9 cellular contexts compared by ENCODE assay signal in the genomic region with DNA sequence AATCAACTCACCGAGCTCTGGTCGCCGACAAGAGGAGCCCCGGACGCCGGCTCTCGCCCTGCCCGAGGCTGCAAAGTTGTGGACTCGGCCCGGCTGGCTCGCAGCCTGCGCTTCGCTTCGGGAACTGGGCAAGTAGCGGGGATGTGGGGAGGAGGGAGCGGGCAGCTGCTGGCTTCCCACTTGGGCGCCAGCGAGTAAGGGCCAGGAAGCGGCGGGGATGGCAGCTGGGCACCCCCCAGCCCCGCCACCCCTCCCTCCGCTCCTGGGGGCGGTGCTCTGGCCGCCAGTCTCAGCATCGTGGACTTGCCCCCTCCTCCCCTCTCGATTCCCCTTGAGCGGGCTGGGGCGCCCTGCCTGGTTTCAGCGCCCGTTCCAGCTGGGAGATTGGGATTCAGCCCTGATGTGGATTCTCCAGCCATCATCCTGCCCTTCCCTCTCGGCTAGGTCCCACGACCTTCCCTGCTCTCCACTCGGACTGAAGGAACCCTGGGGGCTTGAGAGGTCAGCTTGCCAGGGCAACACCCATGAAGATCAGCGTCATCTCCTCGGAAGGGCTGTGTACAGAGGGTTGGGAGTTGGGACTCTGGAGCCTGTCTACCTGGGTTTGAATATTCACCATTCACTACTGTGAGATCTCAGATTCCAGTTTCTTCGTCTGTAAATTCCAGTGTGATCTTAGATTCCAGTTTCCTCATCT. TPM values are rescaled to one million over a fixed set of nuclear protein-coding genes. Genes with fewer than 3 reads are reported as not detected.
DNase-seq lines count a peak whose midpoint lies in the region; ATAC-seq and TF ChIP-seq lines count a peak whose summit lies in the region.
"Had no signal": no experiment of that assay in that cellular context is flagged by ENCODE, and none has a peak within 500 bp of the region (broad histone marks: within the 10 kb centered on the region; RNA-seq: fewer than 3 reads in every experiment).

A gene with protein sequence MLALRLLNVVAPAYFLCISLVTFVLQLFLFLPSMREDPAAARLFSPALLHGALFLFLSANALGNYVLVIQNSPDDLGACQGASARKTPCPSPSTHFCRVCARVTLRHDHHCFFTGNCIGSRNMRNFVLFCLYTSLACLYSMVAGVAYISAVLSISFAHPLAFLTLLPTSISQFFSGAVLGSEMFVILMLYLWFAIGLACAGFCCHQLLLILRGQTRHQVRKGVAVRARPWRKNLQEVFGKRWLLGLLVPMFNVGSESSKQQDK (minus strand): TSS at position 200 of the 697 bp plus-strand sequence. CDS start 2,053 bp downstream, outside the sequence.

- H3K4me3 ChIP-seq in endodermal cell (ENCODE audit: low read length) = peak within 1 kb of the TSS; percentile 78

- TF ChIP-seq CTCF in endodermal cell (conservative IDR thresholded peaks at IDR 0.05) = no peak

- peaks cover 8% of the 10 kb centered on the region for H3K4me1 ChIP-seq in endodermal cell (ENCODE audit: control insufficient read depth, insufficient read depth, low read length)

- WGBS in endodermal cell (ENCODE audit: insufficient coverage in 1 of 2, insufficient read length in 1 of 2), 2 experiments = 0 to 1% methylated on average over 18 to 36 of the region's 36 CpGs

- H3K9me3 Mint-ChIP-seq in endodermal cell = no peaks in the 10 kb centered on the region

- H3K36me3 Mint-ChIP-seq in endodermal cell (ENCODE audit: low read depth) = no peaks in the 10 kb centered on the region

- H3K9ac ChIP-seq in endodermal cell (ENCODE audit: extremely low read depth, low read length, poor library complexity, severe bottlenecking) = no peak within 1 kb of the TSS

- peak within 1 kb of the TSS; percentile 59 for H3K4me3 Mint-ChIP-seq in endodermal cell

- DNase-seq in D341Med (ENCODE audit: low spot score) (peak; percentile 91), NCI-H2196 (lab: John Stamatoyannopoulos, UW; ENCODE audit: unreplicated experiment) (peak; percentile 68), endodermal cell (peak; percentile 86), occipital lobe (lab: John Stamatoyannopoulos, UW) (peak; percentile 39), SIG-M5 (lab: John Stamatoyannopoulos, UW) (no peak), NK-92 (lab: John Stamatoyannopoulos, UW; ENCODE audit: unreplicated experiment) (no peak)
- DNase-seq in stimulated activated CD4-positive, alpha-beta T cell treated with anti-CD3 and anti-CD28 coated beads, Interleukin-4, amount 100 ng/mL, for 4 hours = no peak

- H3K36me3 ChIP-seq in endodermal cell (ENCODE audit: control insufficient read depth, insufficient read depth, low read length) = no peaks in the 10 kb centered on the region

- H3K9me3 ChIP-seq in endodermal cell (ENCODE audit: control insufficient read depth, low read length) = no peaks in the 10 kb centered on the region

- H3K27ac Mint-ChIP-seq in endodermal cell = peak within 1 kb of the TSS; percentile 78

- H3K27me3 Mint-ChIP-seq in endodermal cell (ENCODE audit: insufficient read depth) = peaks cover 87% of the 10 kb centered on the region

- peaks cover 36% of the 10 kb centered on the region for H3K4me1 Mint-ChIP-seq in endodermal cell

- ATAC-seq in HG02938 (IDR thresholded peaks at IDR 0.05; ENCODE audit: unreplicated experiment) = no peak

- no peak within 1 kb of the TSS for H3K27ac ChIP-seq in endodermal cell (ENCODE audit: low read depth, low read length)

- peaks cover 77% of the 10 kb centered on the region for H3K27me3 ChIP-seq in endodermal cell (ENCODE audit: control insufficient read depth, insufficient read depth, low read length, poor library complexity, severe bottlenecking)

RNA-seq across cellular contexts. Expression of the gene that starts here (rescaled TPM):
- total RNA-seq in endodermal cell (1 to 10 TPM in 1 of 2 donors, under 1 TPM in 1; 0.38 to 1.7 TPM), occipital lobe (12.0 TPM)
- 9.5 TPM for polyA plus RNA-seq in endodermal cell (2013, experiment 1 of 2)
- 8.9 TPM for polyA plus RNA-seq in endodermal cell (2013, experiment 2 of 2)
- total RNA-seq: dermis microvascular lymphatic vessel endothelial cell had no signal

Comparison
In these comparisons a context has a peak if more than half of its experiments do, and no peak if none do; other contexts are left out.
1. DNase-seq: peak in D341Med (single experiment), NCI-H2196 (single experiment), endodermal cell (single experiment) and occipital lobe (single experiment); none in SIG-M5 (single experiment), NK-92 (single experiment) and stimulated activated CD4-positive, alpha-beta T cell treated with anti-CD3 and anti-CD28 coated beads, Interleukin-4, amount 100 ng/mL, for 4 hours (0 of 2).